Comparison of ENCODE assay signal across 8 cellular contexts in the genomic region with DNA sequence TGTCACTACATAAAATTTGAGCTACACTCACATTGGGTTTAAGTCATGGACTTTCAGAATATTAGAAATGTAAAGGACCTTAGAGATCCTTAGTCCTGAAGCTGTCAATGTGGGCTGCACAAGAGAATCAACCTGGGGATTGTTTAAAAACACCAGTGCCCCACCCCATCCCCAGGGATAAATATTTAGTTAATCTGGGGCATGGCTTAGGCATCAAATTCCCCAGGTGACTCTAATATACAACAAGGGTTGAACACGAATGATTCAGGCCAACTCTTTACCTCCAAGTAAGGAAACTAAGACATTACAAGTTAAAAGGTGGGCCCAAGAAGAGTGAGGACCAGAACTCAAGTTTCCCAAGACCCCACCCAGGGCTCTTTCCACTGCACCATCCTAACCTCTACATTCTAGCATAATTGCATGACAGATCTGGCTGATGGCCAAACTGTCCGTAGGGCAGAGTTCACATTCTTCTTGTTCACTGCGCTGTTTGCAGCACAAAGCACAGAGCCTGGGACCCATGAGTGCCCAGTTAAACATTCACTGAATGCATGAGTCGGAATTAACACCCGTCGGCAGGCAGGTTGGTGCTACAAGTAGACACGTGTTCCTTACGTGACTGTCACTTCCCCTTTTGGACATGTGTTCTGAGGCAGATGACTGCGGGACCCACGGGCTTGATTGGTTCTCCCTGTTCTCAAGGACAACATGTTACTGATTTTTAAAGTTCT.
DNase-seq lines count a peak whose midpoint lies in the region; ATAC-seq lines count a peak whose summit lies in the region.

No MANE protein-coding gene starts in this region.

- DNase-seq in HK-2 (ENCODE audit: unreplicated experiment) = peak; percentile 78
- no peak for DNase-seq in effector memory CD8-positive, alpha-beta T cell
- no peak for DNase-seq in effector CD8-positive, alpha-beta T cell (lab: John Stamatoyannopoulos, UW)
- DNase-seq in DMS 273 (lab: John Stamatoyannopoulos, UW; ENCODE audit: unreplicated experiment) = no peak
- no peak for DNase-seq in NCI-H128 (lab: John Stamatoyannopoulos, UW; ENCODE audit: unreplicated experiment)
- no peak for DNase-seq in SIG-M5 (lab: John Stamatoyannopoulos, UW)

- H3K27ac Mint-ChIP-seq in effector memory CD8-positive, alpha-beta T cell = peak overlapping the region; percentile 86 to 88

- peaks cover 73% of the 10 kb centered on the region for H3K36me3 Mint-ChIP-seq in effector memory CD8-positive, alpha-beta T cell (ENCODE audit: insufficient read depth)

- no peaks in the 10 kb centered on the region for H3K27me3 Mint-ChIP-seq in effector memory CD8-positive, alpha-beta T cell

- H3K4me3 Mint-ChIP-seq in effector memory CD8-positive, alpha-beta T cell = no peak overlapping the region

- ATAC-seq in GM18499 (IDR thresholded peaks at IDR 0.05; ENCODE audit: insufficient read depth, unreplicated experiment) (peak; percentile 76), GM21447 (IDR thresholded peaks at IDR 0.05; ENCODE audit: unreplicated experiment) (peak; percentile 85)
- peak; percentile 60 for ATAC-seq in effector memory CD8-positive, alpha-beta T cell (replicated peaks)

- H3K9me3 Mint-ChIP-seq in effector memory CD8-positive, alpha-beta T cell = no peaks in the 10 kb centered on the region

- peaks cover 25 to 61% of the 10 kb centered on the region in 2 donors for H3K4me1 Mint-ChIP-seq in effector memory CD8-positive, alpha-beta T cell (ENCODE audit: low read depth in 2 of 2)
